Comparison of ENCODE assay signal across 14 cellular contexts in the genomic region with DNA sequence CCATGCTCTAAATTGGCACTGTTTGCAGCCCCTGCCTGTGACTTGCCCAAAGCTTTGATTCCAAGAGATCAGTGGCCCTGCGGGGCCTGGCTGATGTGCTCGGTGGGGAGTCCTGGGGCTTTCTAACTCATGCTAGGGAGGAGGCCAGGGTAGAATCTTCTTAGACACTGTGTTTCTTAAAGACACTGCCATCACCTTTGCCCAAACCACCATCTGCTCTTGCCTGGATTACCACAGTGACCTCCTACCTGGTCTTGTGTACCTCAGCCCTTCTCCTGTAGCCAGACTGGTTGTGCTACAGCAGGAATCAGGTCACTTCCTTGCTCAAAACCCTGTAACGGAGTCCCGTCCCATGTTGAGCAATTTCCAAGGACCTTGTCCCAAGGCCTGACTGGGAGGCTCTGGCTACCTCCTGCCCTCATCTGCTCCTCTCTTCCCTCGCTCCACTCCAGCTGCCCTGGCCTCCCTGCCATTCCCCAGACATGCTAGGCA.
A peak's percentile ranks its signal among the peaks of the same experiment; 100 is the strongest.
DNase-seq lines count a peak whose midpoint lies in the region; ATAC-seq and FAIRE-seq lines count a peak whose summit lies in the region.
"Had no signal": no experiment of that assay in that cellular context is flagged by ENCODE, and none has a peak within 500 bp of the region (broad histone marks: within the 10 kb centered on the region; RNA-seq: fewer than 3 reads in every experiment).

No MANE protein-coding gene starts in this region.

- peaks cover 71% of the 10 kb centered on the region for H3K36me3 Mint-ChIP-seq in dendritic cell treated with granulocyte-macrophage colony-stimulating factor and Interleukin-4, amounts not matched to agents 40 ng/mL and 50 ng/mL, for 4 days (ENCODE audit: low read depth)
- peaks cover 7% of the 10 kb centered on the region for H3K36me3 Mint-ChIP-seq in activated T-helper 1 cell treated with anti-CD3 and anti-CD28 coated beads, Interleukin-12 subunit alpha, Interleukin-12 subunit beta, Interleukin-2, Interleukin-4 antibody, amounts not matched to agents 30 ng/mL and 10 ng/mL and 1 ng/mL, durations not matched to agents 14 hours and 24 hours and 36 hours (ENCODE audit: low read depth)

- H3K4me3 Mint-ChIP-seq in dendritic cell treated with granulocyte-macrophage colony-stimulating factor and Interleukin-4, amounts not matched to agents 40 ng/mL and 50 ng/mL, for 4 days = no peak overlapping the region
- no peak overlapping the region for H3K4me3 Mint-ChIP-seq in activated T-helper 1 cell treated with anti-CD3 and anti-CD28 coated beads, Interleukin-12 subunit alpha, Interleukin-12 subunit beta, Interleukin-2, Interleukin-4 antibody, amounts not matched to agents 30 ng/mL and 10 ng/mL and 1 ng/mL, durations not matched to agents 14 hours and 24 hours and 36 hours

- peak overlapping the region; percentile 4 for H3K27ac Mint-ChIP-seq in dendritic cell treated with granulocyte-macrophage colony-stimulating factor and Interleukin-4, amounts not matched to agents 40 ng/mL and 50 ng/mL, for 4 days
- H3K27ac Mint-ChIP-seq in activated T-helper 1 cell treated with anti-CD3 and anti-CD28 coated beads, Interleukin-12 subunit alpha, Interleukin-12 subunit beta, Interleukin-2, Interleukin-4 antibody, amounts not matched to agents 30 ng/mL and 10 ng/mL and 1 ng/mL, durations not matched to agents 14 hours and 24 hours and 36 hours = no peak overlapping the region

- H3K9me3 Mint-ChIP-seq in dendritic cell treated with granulocyte-macrophage colony-stimulating factor and Interleukin-4, amounts not matched to agents 40 ng/mL and 50 ng/mL, for 4 days = no peaks in the 10 kb centered on the region
- H3K9me3 Mint-ChIP-seq in activated T-helper 1 cell treated with anti-CD3 and anti-CD28 coated beads, Interleukin-12 subunit alpha, Interleukin-12 subunit beta, Interleukin-2, Interleukin-4 antibody, amounts not matched to agents 30 ng/mL and 10 ng/mL and 1 ng/mL, durations not matched to agents 14 hours and 24 hours and 36 hours = no peaks in the 10 kb centered on the region

- H3K27me3 Mint-ChIP-seq in dendritic cell treated with granulocyte-macrophage colony-stimulating factor and Interleukin-4, amounts not matched to agents 40 ng/mL and 50 ng/mL, for 4 days = no peaks in the 10 kb centered on the region
- no peaks in the 10 kb centered on the region for H3K27me3 Mint-ChIP-seq in activated T-helper 1 cell treated with anti-CD3 and anti-CD28 coated beads, Interleukin-12 subunit alpha, Interleukin-12 subunit beta, Interleukin-2, Interleukin-4 antibody, amounts not matched to agents 30 ng/mL and 10 ng/mL and 1 ng/mL, durations not matched to agents 14 hours and 24 hours and 36 hours (ENCODE audit: insufficient read depth)

- no peak for FAIRE-seq in urothelium cell line (lab: Jason Lieb, UNC)
- FAIRE-seq: endometrium, GM12878, H54 had no signal

- peaks cover 15% of the 10 kb centered on the region for H3K4me1 Mint-ChIP-seq in dendritic cell treated with granulocyte-macrophage colony-stimulating factor and Interleukin-4, amounts not matched to agents 40 ng/mL and 50 ng/mL, for 4 days (ENCODE audit: low read depth)
- H3K4me1 Mint-ChIP-seq in activated T-helper 1 cell treated with anti-CD3 and anti-CD28 coated beads, Interleukin-12 subunit alpha, Interleukin-12 subunit beta, Interleukin-2, Interleukin-4 antibody, amounts not matched to agents 30 ng/mL and 10 ng/mL and 1 ng/mL, durations not matched to agents 14 hours and 24 hours and 36 hours (ENCODE audit: low read depth) = no peaks in the 10 kb centered on the region

- ATAC-seq in Right ventricle myocardium superior (ENCODE audit: poor library complexity) (peak; percentile 19), left ventricle myocardium superior (no peak), GM19455 (IDR thresholded peaks at IDR 0.05; ENCODE audit: unreplicated experiment) (no peak)
- ATAC-seq: GM12878 had no signal

- DNase-seq in Right ventricle myocardium superior (no peak), left ventricle myocardium superior (no peak), mucosa of gallbladder (ENCODE audit: low spot score) (peak; percentile 25), ureter (ENCODE audit: low spot score) (peak; percentile 44), urothelium cell line (ENCODE audit: low spot score) (no peak)
- no peak for DNase-seq in activated T-helper 1 cell treated with anti-CD3 and anti-CD28 coated beads, Interleukin-12 subunit alpha, Interleukin-12 subunit beta, Interleukin-2, Interleukin-4 antibody, amounts not matched to agents 30 ng/mL and 10 ng/mL and 1 ng/mL, durations not matched to agents 14 hours and 24 hours and 36 hours (ENCODE audit: low spot score)
- DNase-seq: amniotic stem cell, NCI-H1694, tibial artery had no signal

- intact Hi-C loops in Right ventricle myocardium superior (cut with DNase I) = no loop called here
- intact Hi-C loops in left ventricle myocardium superior (cut with micrococcal nuclease) = no loop called here
- intact Hi-C loops in dendritic cell treated with granulocyte-macrophage colony-stimulating factor and Interleukin-4, amounts not matched to agents 40 ng/mL and 50 ng/mL, for 4 days (cut with micrococcal nuclease) = no loop called here
- intact Hi-C loops in activated T-helper 1 cell treated with anti-CD3 and anti-CD28 coated beads, Interleukin-12 subunit alpha, Interleukin-12 subunit beta, Interleukin-2, Interleukin-4 antibody, amounts not matched to agents 30 ng/mL and 10 ng/mL and 1 ng/mL, durations not matched to agents 14 hours and 24 hours and 36 hours (cut with micrococcal nuclease) = no loop called here

Comparison
In these comparisons a context has a peak if more than half of its experiments do, and no peak if none do; other contexts are left out.
1. DNase-seq: peak in mucosa of gallbladder (single experiment) and ureter (single experiment); none in Right ventricle myocardium superior (single experiment), left ventricle myocardium superior (single experiment), activated T-helper 1 cell treated with anti-CD3 and anti-CD28 coated beads, Interleukin-12 subunit alpha, Interleukin-12 subunit beta, Interleukin-2, Interleukin-4 antibody, amounts not matched to agents 30 ng/mL and 10 ng/mL and 1 ng/mL, durations not matched to agents 14 hours and 24 hours and 36 hours (single experiment) and urothelium cell line (single experiment).